11 cellular contexts compared by ENCODE assay signal in genomic region chr11:109123811-109124787, GRCh38.
DNase-seq lines count a peak whose midpoint lies in the region; ATAC-seq, FAIRE-seq and TF ChIP-seq lines count a peak whose summit lies in the region.
"Had no signal": no experiment of that assay in that cellular context is flagged by ENCODE, and none has a peak within 500 bp of the region (broad histone marks: within the 10 kb centered on the region; RNA-seq: fewer than 3 reads in every experiment).

No MANE protein-coding gene starts in this region.

- no peak for TF ChIP-seq POLR2A in GM12892 (IDR thresholded peaks at IDR 0.05; ENCODE audit: low read depth, low read length)

- dilution Hi-C loops in mammary epithelial cell (cut with HindIII; ENCODE audit: low sequenced_read_pairs), result no loop called here

- H3K27me3 ChIP-seq in mammary epithelial cell (ENCODE audit: insufficient read depth, low read length), result no peaks in the 10 kb centered on the region
- no peaks in the 10 kb centered on the region for H3K27me3 ChIP-seq in aorta (ENCODE audit: control insufficient read depth in 1 of 2, insufficient read depth in 2 of 2, low read length in 1 of 2)

- FAIRE-seq in GM12892 (lab: Jason Lieb, UNC), result no peak

- no peaks in the 10 kb centered on the region for H3K79me2 ChIP-seq in mammary epithelial cell (ENCODE audit: insufficient read depth, low read length)

- peak; percentile 54 for ATAC-seq in aorta (ENCODE audit: low FRiP score)

- H3K4me3 ChIP-seq in mammary epithelial cell (replicated peaks in 1 of 3; ENCODE audit: insufficient read depth in 1 of 3, low read depth in 2 of 3, low read length in 3 of 3), result no peak overlapping the region
- H3K4me3 ChIP-seq in astrocyte of the spinal cord (ENCODE audit: low read depth, low read length), result no peak overlapping the region
- no peak overlapping the region for H3K4me3 ChIP-seq in aorta (ENCODE audit: low read length in 2 of 2)

- POLR2A ChIA-PET in MCF 10A (lab: Yijun Ruan, JAX), result no interaction called here

- H3K9me3 ChIP-seq in mammary epithelial cell (replicated peaks; ENCODE audit: insufficient read depth, low read length) (no peaks in the 10 kb centered on the region), aorta (ENCODE audit: control insufficient read depth, low read length) (no peaks in the 10 kb centered on the region)

- WGBS in mammary epithelial cell (ENCODE audit: low coverage, missing lambda C conversion rate), result 33% methylated on average over 9 of the region's 11 CpGs
- 9 to 14% methylated on average over 11 of the region's 11 CpGs for WGBS in aorta, 2 donors

- H3K27me3 Mint-ChIP-seq in MCF 10A (ENCODE audit: insufficient read depth, unreplicated experiment), result no peaks in the 10 kb centered on the region
- H3K27me3 Mint-ChIP-seq: activated CD4-positive, alpha-beta memory T cell treated with anti-CD3 and anti-CD28 coated beads, Interleukin-2, amount 10 ng/mL, durations not matched to agents 7 days and 5 days; activated naive CD8-positive, alpha-beta T cell had no signal

- CTCF ChIA-PET in mammary epithelial cell (lab: Charles Lee; ENCODE audit: low non-redundant PET) (no interaction called here), MCF 10A (lab: Yijun Ruan, JAX) (interaction anchor here (0.6 to 1.2 kb wide), 4 partner anchors 7 to 18 kb away, joined by 3 to 7 read pairs (median 3); no protein-coding TSS in a partner anchor)

- H3K36me3 ChIP-seq in mammary epithelial cell (ENCODE audit: insufficient read depth, low read length) (no peaks in the 10 kb centered on the region), aorta (ENCODE audit: control insufficient read depth in 1 of 2, insufficient read depth in 2 of 2, low read length in 1 of 2) (no peaks in the 10 kb centered on the region)

- H3K4me1 ChIP-seq in mammary epithelial cell (ENCODE audit: insufficient read depth, low read length) (no peaks in the 10 kb centered on the region), aorta (ENCODE audit: control insufficient read depth in 1 of 2, insufficient read depth in 2 of 2, low read length in 2 of 2) (no peaks in the 10 kb centered on the region)

- no peak overlapping the region for H3K9ac ChIP-seq in mammary epithelial cell (ENCODE audit: insufficient read depth, low read length)

- H3K4me1 Mint-ChIP-seq in MCF 10A (ENCODE audit: insufficient read depth, unreplicated experiment), result no peaks in the 10 kb centered on the region
- H3K4me1 Mint-ChIP-seq: activated CD4-positive, alpha-beta memory T cell treated with anti-CD3 and anti-CD28 coated beads, Interleukin-2, amount 10 ng/mL, durations not matched to agents 7 days and 5 days had no signal

- H3K9me3 Mint-ChIP-seq in MCF 10A (ENCODE audit: unreplicated experiment), result no peaks in the 10 kb centered on the region
- H3K9me3 Mint-ChIP-seq: activated CD4-positive, alpha-beta memory T cell treated with anti-CD3 and anti-CD28 coated beads, Interleukin-2, amount 10 ng/mL, durations not matched to agents 7 days and 5 days had no signal

- no peak overlapping the region for H3K27ac ChIP-seq in mammary epithelial cell (ENCODE audit: insufficient read depth, low read depth, low read length)
- no peak overlapping the region for H3K27ac ChIP-seq in aorta (ENCODE audit: low read depth in 1 of 2, low read length in 2 of 2)
- H3K27ac ChIP-seq: epithelial cell of prostate had no signal

- BruUV-seq in mammary epithelial cell (replicated peaks; lab: Mats Ljungman, UMichigan) (no TSS peak), MCF 10A (replicated peaks; lab: Mats Ljungman, UMichigan) (no TSS peak)

- peak overlapping the region; percentile 51 for H2AFZ ChIP-seq in mammary epithelial cell (ENCODE audit: low read depth, low read length)

- in situ Hi-C loops in mammary epithelial cell (cut with MboI; ENCODE audit: low sequenced_read_pairs in 2 of 2) (no loop called here), astrocyte of the spinal cord (cut with HindIII; ENCODE audit: low sequenced_read_pairs) (no loop called here)

- no peaks in the 10 kb centered on the region for H3K36me3 Mint-ChIP-seq in MCF 10A (ENCODE audit: insufficient read depth, unreplicated experiment)
- H3K36me3 Mint-ChIP-seq: activated naive CD8-positive, alpha-beta T cell had no signal

- no peak for TF ChIP-seq CTCF in mammary epithelial cell (conservative IDR thresholded peaks at IDR 0.05 in 1 of 2, IDR thresholded peaks at IDR 0.05 in 1 of 2; ENCODE audit: extremely low read depth in 1 of 2, insufficient read depth in 1 of 2, low read depth in 1 of 2, low read length in 2 of 2)
- no peak for TF ChIP-seq CTCF in MCF 10A (IDR thresholded peaks at IDR 0.05; ENCODE audit: unreplicated experiment)
- TF ChIP-seq CTCF in astrocyte of the spinal cord (IDR thresholded peaks at IDR 0.05; ENCODE audit: low read depth, low read length), result no peak

- intact Hi-C loops in mammary epithelial cell (cut with micrococcal nuclease), result no loop called here
- intact Hi-C loops in MCF 10A (cut with micrococcal nuclease), result no loop called here
- intact Hi-C loops in aorta (cut with DNase I), result no loop called here

- H3K4me3 Mint-ChIP-seq in MCF 10A (ENCODE audit: unreplicated experiment), result no peak overlapping the region
- H3K4me3 Mint-ChIP-seq: activated CD4-positive, alpha-beta memory T cell treated with anti-CD3 and anti-CD28 coated beads, Interleukin-2, amount 10 ng/mL, durations not matched to agents 7 days and 5 days; activated naive CD8-positive, alpha-beta T cell had no signal

- no peaks in the 10 kb centered on the region for H4K20me1 ChIP-seq in mammary epithelial cell (ENCODE audit: insufficient read depth, low read length)

- DNase-seq in mammary epithelial cell (no peak), MCF 10A (ENCODE audit: unreplicated experiment) (no peak), astrocyte of the spinal cord (ENCODE audit: low read depth, low spot score) (peak; percentile 52), iris pigment epithelial cell (ENCODE audit: low read depth) (peak; percentile 21), aorta (peak; percentile 54 to 77), GM12892 (ENCODE audit: insufficient read length) (no peak), DMS153 (lab: John Stamatoyannopoulos, UW) (no peak)
- DNase-seq in effector CD8-positive, alpha-beta T cell (lab: John Stamatoyannopoulos, UW), result no peak
- DNase-seq: activated CD4-positive, alpha-beta memory T cell treated with anti-CD3 and anti-CD28 coated beads, Interleukin-2, amount 10 ng/mL, durations not matched to agents 7 days and 5 days had no signal

- no peak overlapping the region for H3K27ac Mint-ChIP-seq in MCF 10A (ENCODE audit: low read depth, unreplicated experiment)
- H3K27ac Mint-ChIP-seq: activated CD4-positive, alpha-beta memory T cell treated with anti-CD3 and anti-CD28 coated beads, Interleukin-2, amount 10 ng/mL, durations not matched to agents 7 days and 5 days; activated naive CD8-positive, alpha-beta T cell had no signal

- no peak overlapping the region for H3K4me2 ChIP-seq in mammary epithelial cell (ENCODE audit: insufficient read depth, low read depth, low read length)

Comparison
In these comparisons a context has a peak if more than half of its experiments do, and no peak if none do; other contexts are left out.
1. DNase-seq: peak in astrocyte of the spinal cord (single experiment), iris pigment epithelial cell (single experiment) and aorta (2 of 2); none in mammary epithelial cell (single experiment), MCF 10A (single experiment), effector CD8-positive, alpha-beta T cell (single experiment), GM12892 (single experiment) and DMS153 (single experiment).